1 cellular context compared by ENCODE assay signal in the genomic region with DNA sequence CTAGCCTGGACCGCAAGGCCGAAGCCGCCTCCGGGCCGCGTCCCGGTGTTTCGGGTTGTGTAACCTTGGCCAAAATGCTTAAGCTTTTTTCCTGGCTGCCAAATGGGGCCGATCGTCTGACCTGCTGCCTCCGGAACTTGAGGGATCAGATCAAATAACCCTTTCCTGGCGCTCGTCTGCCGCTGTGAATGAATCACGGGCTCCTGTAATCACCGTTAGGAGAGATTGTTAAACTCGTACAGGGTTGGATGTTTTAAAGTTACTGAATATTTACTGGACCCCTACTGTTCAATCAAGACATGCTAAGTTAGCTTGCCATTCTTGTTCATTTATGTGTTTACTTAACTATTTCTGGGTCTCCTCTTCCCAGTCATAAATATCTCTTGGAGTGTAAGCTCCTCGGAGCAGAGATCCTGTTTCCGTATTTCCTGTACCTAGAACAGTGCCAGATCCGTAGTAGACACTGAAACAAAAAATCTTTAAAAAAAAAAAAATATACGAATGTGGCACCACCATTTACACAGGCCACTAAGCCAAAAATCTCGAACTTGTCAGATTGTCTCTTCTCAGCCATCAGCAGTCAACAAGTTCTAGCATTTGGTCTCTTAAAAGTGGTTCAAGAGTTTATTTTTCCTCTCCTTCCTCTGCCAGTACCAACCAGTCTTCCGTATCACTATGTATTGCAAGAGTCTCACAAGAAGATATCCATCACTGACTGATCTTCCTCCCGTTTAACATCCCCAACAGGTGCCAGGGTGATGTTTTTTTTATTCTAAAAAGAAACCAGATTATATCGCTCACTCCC.
A peak's percentile ranks its signal among the peaks of the same experiment; 100 is the strongest.
TF ChIP-seq lines count a peak whose summit lies in the region.

No MANE protein-coding gene starts in this region.

TF ChIP-seq in HepG2, 621 proteins besides CTCF, POLR2A, EP300 and RAD21 (continued from another document and continues in another):
- TF ChIP-seq, protein P1, sequence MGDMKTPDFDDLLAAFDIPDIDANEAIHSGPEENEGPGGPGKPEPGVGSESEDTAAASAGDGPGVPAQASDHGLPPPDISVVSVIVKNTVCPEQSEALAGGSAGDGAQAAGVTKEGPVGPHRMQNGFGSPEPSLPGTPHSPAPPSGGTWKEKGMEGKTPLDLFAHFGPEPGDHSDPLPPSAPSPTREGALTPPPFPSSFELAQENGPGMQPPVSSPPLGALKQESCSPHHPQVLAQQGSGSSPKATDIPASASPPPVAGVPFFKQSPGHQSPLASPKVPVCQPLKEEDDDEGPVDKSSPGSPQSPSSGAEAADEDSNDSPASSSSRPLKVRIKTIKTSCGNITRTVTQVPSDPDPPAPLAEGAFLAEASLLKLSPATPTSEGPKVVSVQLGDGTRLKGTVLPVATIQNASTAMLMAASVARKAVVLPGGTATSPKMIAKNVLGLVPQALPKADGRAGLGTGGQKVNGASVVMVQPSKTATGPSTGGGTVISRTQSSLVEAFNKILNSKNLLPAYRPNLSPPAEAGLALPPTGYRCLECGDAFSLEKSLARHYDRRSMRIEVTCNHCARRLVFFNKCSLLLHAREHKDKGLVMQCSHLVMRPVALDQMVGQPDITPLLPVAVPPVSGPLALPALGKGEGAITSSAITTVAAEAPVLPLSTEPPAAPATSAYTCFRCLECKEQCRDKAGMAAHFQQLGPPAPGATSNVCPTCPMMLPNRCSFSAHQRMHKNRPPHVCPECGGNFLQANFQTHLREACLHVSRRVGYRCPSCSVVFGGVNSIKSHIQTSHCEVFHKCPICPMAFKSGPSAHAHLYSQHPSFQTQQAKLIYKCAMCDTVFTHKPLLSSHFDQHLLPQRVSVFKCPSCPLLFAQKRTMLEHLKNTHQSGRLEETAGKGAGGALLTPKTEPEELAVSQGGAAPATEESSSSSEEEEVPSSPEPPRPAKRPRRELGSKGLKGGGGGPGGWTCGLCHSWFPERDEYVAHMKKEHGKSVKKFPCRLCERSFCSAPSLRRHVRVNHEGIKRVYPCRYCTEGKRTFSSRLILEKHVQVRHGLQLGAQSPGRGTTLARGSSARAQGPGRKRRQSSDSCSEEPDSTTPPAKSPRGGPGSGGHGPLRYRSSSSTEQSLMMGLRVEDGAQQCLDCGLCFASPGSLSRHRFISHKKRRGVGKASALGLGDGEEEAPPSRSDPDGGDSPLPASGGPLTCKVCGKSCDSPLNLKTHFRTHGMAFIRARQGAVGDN (CRISPR knock-in tag; IDR thresholded peaks at IDR 0.05): peak; percentile 28; the same call in 1 of the 2 replicates
- TF ChIP-seq ZKSCAN8 (CRISPR knock-in tag; IDR thresholded peaks at IDR 0.05; ENCODE audit: borderline replicate concordance): no peak
- TF ChIP-seq, protein P2, sequence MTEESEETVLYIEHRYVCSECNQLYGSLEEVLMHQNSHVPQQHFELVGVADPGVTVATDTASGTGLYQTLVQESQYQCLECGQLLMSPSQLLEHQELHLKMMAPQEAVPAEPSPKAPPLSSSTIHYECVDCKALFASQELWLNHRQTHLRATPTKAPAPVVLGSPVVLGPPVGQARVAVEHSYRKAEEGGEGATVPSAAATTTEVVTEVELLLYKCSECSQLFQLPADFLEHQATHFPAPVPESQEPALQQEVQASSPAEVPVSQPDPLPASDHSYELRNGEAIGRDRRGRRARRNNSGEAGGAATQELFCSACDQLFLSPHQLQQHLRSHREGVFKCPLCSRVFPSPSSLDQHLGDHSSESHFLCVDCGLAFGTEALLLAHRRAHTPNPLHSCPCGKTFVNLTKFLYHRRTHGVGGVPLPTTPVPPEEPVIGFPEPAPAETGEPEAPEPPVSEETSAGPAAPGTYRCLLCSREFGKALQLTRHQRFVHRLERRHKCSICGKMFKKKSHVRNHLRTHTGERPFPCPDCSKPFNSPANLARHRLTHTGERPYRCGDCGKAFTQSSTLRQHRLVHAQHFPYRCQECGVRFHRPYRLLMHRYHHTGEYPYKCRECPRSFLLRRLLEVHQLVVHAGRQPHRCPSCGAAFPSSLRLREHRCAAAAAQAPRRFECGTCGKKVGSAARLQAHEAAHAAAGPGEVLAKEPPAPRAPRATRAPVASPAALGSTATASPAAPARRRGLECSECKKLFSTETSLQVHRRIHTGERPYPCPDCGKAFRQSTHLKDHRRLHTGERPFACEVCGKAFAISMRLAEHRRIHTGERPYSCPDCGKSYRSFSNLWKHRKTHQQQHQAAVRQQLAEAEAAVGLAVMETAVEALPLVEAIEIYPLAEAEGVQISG (CRISPR knock-in tag; IDR thresholded peaks at IDR 0.05): 0 out of 2 replicates have a peak, but pooled peaks have one; percentile 4
- no peak for TF ChIP-seq ZNF546 (CRISPR knock-in tag; conservative IDR thresholded peaks at IDR 0.05)
- 0 out of 2 replicates have a peak, but pooled peaks have one; percentile 19 for TF ChIP-seq GATAD2A (CRISPR knock-in tag; IDR thresholded peaks at IDR 0.05)
- no peak for TF ChIP-seq U2AF1 (optimal IDR thresholded peaks at IDR 0.05; ENCODE audit: low read depth, low read length)
- TF ChIP-seq ZSCAN12 (CRISPR knock-in tag; IDR thresholded peaks at IDR 0.05): 0 out of 2 replicates have a peak, but pooled peaks have one; percentile 13
- TF ChIP-seq ZSCAN31 (CRISPR knock-in tag; IDR thresholded peaks at IDR 0.05; ENCODE audit: low read depth): no peak
- TF ChIP-seq ZFP90 (CRISPR knock-in tag; IDR thresholded peaks at IDR 0.05; ENCODE audit: borderline replicate concordance): 0 out of 2 replicates have a peak, but pooled peaks have one; percentile 59
- TF ChIP-seq ZNF224 (CRISPR knock-in tag; IDR thresholded peaks at IDR 0.05): no peak
- TF ChIP-seq, protein P3, sequence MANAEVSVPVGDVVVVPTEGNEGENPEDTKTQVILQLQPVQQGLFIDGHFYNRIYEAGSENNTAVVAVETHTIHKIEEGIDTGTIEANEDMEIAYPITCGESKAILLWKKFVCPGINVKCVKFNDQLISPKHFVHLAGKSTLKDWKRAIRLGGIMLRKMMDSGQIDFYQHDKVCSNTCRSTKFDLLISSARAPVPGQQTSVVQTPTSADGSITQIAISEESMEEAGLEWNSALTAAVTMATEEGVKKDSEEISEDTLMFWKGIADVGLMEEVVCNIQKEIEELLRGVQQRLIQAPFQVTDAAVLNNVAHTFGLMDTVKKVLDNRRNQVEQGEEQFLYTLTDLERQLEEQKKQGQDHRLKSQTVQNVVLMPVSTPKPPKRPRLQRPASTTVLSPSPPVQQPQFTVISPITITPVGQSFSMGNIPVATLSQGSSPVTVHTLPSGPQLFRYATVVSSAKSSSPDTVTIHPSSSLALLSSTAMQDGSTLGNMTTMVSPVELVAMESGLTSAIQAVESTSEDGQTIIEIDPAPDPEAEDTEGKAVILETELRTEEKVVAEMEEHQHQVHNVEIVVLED (CRISPR knock-in tag; IDR thresholded peaks at IDR 0.05; ENCODE audit: borderline replicate concordance): no peak
- peak; percentile 50; the same call in 1 of the 2 replicates for TF ChIP-seq RFXAP (CRISPR knock-in tag; IDR thresholded peaks at IDR 0.05; ENCODE audit: borderline replicate concordance)
- TF ChIP-seq ZNF24 (IDR thresholded peaks at IDR 0.05): no peak
- TF ChIP-seq GABPB1 (CRISPR knock-in tag; IDR thresholded peaks at IDR 0.05): no peak
- TF ChIP-seq ZEB1 (IDR thresholded peaks at IDR 0.05; ENCODE audit: insufficient replicate concordance, low read depth): no peak
- TF ChIP-seq HNRNPH1 (optimal IDR thresholded peaks at IDR 0.05; ENCODE audit: low read depth, low read length): no peak
- no peak for TF ChIP-seq GTF3A (CRISPR knock-in tag; conservative IDR thresholded peaks at IDR 0.05)
- TF ChIP-seq ZNF350 (CRISPR knock-in tag; IDR thresholded peaks at IDR 0.05; ENCODE audit: borderline replicate concordance, low read depth): no peak
- no peak for TF ChIP-seq ZNF343 (CRISPR knock-in tag; IDR thresholded peaks at IDR 0.05)
- TF ChIP-seq ZNF607 (CRISPR knock-in tag; IDR thresholded peaks at IDR 0.05; ENCODE audit: borderline replicate concordance): no peak
- TF ChIP-seq FOXA3 (CRISPR knock-in tag; IDR thresholded peaks at IDR 0.05): no peak
- TF ChIP-seq ZNF124 (CRISPR knock-in tag; IDR thresholded peaks at IDR 0.05): 0 out of 2 replicates have a peak, but pooled peaks have one; percentile 12
- TF ChIP-seq ZNF225 (CRISPR knock-in tag; IDR thresholded peaks at IDR 0.05): no peak
- TF ChIP-seq SIN3A (IDR thresholded peaks at IDR 0.05; ENCODE audit: borderline replicate concordance, low read depth, low read length): 0 out of 2 replicates have a peak, but pooled peaks have one; percentile 45
- no peak for TF ChIP-seq TEAD2 (CRISPR knock-in tag; IDR thresholded peaks at IDR 0.05)
- TF ChIP-seq ZNF557 (CRISPR knock-in tag; IDR thresholded peaks at IDR 0.05): no peak
- TF ChIP-seq, protein P4, sequence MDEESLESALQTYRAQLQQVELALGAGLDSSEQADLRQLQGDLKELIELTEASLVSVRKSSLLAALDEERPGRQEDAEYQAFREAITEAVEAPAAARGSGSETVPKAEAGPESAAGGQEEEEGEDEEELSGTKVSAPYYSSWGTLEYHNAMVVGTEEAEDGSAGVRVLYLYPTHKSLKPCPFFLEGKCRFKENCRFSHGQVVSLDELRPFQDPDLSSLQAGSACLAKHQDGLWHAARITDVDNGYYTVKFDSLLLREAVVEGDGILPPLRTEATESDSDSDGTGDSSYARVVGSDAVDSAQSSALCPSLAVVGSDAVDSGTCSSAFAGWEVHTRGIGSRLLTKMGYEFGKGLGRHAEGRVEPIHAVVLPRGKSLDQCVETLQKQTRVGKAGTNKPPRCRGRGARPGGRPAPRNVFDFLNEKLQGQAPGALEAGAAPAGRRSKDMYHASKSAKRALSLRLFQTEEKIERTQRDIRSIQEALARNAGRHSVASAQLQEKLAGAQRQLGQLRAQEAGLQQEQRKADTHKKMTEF (CRISPR knock-in tag; IDR thresholded peaks at IDR 0.05): 0 out of 2 replicates have a peak, but pooled peaks have one; percentile 41
- TF ChIP-seq, protein P5, sequence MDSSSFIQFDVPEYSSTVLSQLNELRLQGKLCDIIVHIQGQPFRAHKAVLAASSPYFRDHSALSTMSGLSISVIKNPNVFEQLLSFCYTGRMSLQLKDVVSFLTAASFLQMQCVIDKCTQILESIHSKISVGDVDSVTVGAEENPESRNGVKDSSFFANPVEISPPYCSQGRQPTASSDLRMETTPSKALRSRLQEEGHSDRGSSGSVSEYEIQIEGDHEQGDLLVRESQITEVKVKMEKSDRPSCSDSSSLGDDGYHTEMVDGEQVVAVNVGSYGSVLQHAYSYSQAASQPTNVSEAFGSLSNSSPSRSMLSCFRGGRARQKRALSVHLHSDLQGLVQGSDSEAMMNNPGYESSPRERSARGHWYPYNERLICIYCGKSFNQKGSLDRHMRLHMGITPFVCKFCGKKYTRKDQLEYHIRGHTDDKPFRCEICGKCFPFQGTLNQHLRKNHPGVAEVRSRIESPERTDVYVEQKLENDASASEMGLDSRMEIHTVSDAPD (CRISPR knock-in tag; IDR thresholded peaks at IDR 0.05): no peak
- TF ChIP-seq IRF2 (CRISPR knock-in tag; IDR thresholded peaks at IDR 0.05): 0 out of 2 replicates have a peak, but pooled peaks have one; percentile 9
- TF ChIP-seq NKX3-1 (CRISPR knock-in tag; IDR thresholded peaks at IDR 0.05): 0 out of 2 replicates have a peak, but pooled peaks have one; percentile 47
- TF ChIP-seq MTF2 (CRISPR knock-in tag; IDR thresholded peaks at IDR 0.05; ENCODE audit: borderline replicate concordance): no peak
- TF ChIP-seq ZNF709 (CRISPR knock-in tag; IDR thresholded peaks at IDR 0.05): no peak
- no peak for TF ChIP-seq LCORL (IDR thresholded peaks at IDR 0.05)
- 0 out of 2 replicates have a peak, but pooled peaks have one; percentile 22 for TF ChIP-seq LCORL (CRISPR knock-in tag; IDR thresholded peaks at IDR 0.05)
- no peak for TF ChIP-seq ZBTB7A (CRISPR knock-in tag; IDR thresholded peaks at IDR 0.05)
- no peak for TF ChIP-seq ZNF761 (CRISPR knock-in tag; conservative IDR thresholded peaks at IDR 0.05)
- 0 out of 2 replicates have a peak, but pooled peaks have one; percentile 35 for TF ChIP-seq BORCS8-MEF2B (CRISPR knock-in tag; IDR thresholded peaks at IDR 0.05)
- TF ChIP-seq, protein P6, sequence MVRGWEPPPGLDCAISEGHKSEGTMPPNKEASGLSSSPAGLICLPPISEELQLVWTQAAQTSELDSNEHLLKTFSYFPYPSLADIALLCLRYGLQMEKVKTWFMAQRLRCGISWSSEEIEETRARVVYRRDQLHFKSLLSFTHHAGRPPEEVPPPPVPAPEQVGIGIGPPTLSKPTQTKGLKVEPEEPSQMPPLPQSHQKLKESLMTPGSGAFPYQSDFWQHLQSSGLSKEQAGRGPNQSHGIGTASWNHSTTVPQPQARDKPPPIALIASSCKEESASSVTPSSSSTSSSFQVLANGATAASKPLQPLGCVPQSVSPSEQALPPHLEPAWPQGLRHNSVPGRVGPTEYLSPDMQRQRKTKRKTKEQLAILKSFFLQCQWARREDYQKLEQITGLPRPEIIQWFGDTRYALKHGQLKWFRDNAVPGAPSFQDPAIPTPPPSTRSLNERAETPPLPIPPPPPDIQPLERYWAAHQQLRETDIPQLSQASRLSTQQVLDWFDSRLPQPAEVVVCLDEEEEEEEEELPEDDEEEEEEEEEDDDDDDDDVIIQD (CRISPR knock-in tag; IDR thresholded peaks at IDR 0.05; ENCODE audit: low read depth): 0 out of 2 replicates have a peak, but pooled peaks have one; percentile 20
- TF ChIP-seq MED1 (CRISPR knock-in tag; IDR thresholded peaks at IDR 0.05): 0 out of 2 replicates have a peak, but pooled peaks have one; percentile 21
- TF ChIP-seq, protein P7, sequence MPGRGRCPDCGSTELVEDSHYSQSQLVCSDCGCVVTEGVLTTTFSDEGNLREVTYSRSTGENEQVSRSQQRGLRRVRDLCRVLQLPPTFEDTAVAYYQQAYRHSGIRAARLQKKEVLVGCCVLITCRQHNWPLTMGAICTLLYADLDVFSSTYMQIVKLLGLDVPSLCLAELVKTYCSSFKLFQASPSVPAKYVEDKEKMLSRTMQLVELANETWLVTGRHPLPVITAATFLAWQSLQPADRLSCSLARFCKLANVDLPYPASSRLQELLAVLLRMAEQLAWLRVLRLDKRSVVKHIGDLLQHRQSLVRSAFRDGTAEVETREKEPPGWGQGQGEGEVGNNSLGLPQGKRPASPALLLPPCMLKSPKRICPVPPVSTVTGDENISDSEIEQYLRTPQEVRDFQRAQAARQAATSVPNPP (CRISPR knock-in tag; IDR thresholded peaks at IDR 0.05): no peak
- TF ChIP-seq ZNF44 (CRISPR knock-in tag; IDR thresholded peaks at IDR 0.05): no peak
